ENCODE assay signal across 10 cellular contexts in the genomic region with DNA sequence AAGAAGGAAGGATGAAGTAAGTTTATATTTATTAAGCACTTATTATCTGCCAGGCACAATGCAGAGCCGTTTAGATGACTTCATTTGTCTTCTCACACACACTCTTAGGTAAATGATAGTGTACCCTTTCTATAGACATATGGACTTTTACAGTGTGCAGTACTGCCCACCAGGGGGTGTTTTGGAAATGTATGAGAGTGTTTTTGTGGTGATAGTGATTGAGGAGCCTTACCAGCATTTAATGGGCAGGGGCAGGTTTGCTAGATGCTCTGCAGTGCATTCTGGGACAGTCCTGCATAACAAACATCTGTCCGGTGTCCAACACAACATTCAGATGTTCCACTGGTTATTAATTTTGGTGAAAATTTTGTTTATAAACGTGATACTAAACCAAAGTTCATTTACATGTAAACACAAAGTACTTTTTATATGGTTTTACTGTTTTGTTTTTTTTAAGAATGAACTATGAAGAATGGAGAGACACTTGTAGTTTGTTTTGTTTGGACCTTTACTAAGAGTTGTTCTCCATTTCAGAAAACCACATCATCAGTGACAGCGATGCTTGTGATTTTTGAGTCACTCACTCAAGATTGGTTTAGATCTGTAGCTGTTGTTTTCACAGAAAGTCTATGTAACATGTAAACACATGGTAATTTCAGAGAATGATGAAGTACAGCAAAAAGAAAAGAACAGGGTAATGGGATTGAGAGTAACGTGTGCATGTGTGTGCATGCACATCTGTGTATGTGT. TPM values are rescaled to one million over a fixed set of nuclear protein-coding genes. Genes with fewer than 3 reads are reported as not detected.
DNase-seq lines count a peak whose midpoint lies in the region; TF ChIP-seq lines count a peak whose summit lies in the region.
"Had no signal": no experiment of that assay in that cellular context is flagged by ENCODE, and none has a peak within 500 bp of the region (broad histone marks: within the 10 kb centered on the region; RNA-seq: fewer than 3 reads in every experiment).

No MANE protein-coding gene starts in this region.

- H3K27ac ChIP-seq in coronary artery: no peak overlapping the region

- in situ Hi-C loops in ACHN (cut with HindIII; ENCODE audit: low pct_ligation_motif_present, low pct_unique_long_range_greater_than_20kb, low sequenced_read_pairs): no loop called here

- peak; percentile 47 for TF ChIP-seq CTCF in fibroblast of mammary gland (conservative IDR thresholded peaks at IDR 0.05; ENCODE audit: control insufficient read depth, insufficient read depth, low read depth, low read length)
- no peak for TF ChIP-seq CTCF in coronary artery (IDR thresholded peaks at IDR 0.05)

- H3K4me3 ChIP-seq in fibroblast of mammary gland (ENCODE audit: control insufficient read depth, low read depth, low read length) (no peak overlapping the region), coronary artery (no peak overlapping the region)

- DNase-seq in ACHN: peak; percentile 8
- DNase-seq in EH (ENCODE audit: low read depth): peak; percentile 48
- DNase-seq in OCI-M1 (lab: John Stamatoyannopoulos, UW): peak; percentile 29
- DNase-seq in fibroblast of mammary gland (ENCODE audit: low read depth): no peak
- DNase-seq in GOT3 (lab: John Stamatoyannopoulos, UW): no peak
- no peak for DNase-seq in anterior cingulate cortex (lab: John Stamatoyannopoulos, UW)
- no peak for DNase-seq in A172 (ENCODE audit: low spot score)
- no peak for DNase-seq in coronary artery (ENCODE audit: low spot score)
- DNase-seq: activated T-cell treated with anti-CD3 and anti-CD28 coated beads, Interleukin-2, amount 50 U/mL, for 48 hours; right cardiac atrium had no signal

RNA-seq across cellular contexts. Expression of a gene that starts 19.9 kb away (rescaled TPM):
- total RNA-seq in A172 (2014; rRNA removed; shearing (Covaris generic)): not detected in 2 replicates

RNA-seq across cellular contexts. Expression of a gene that starts 33.9 kb away (rescaled TPM):
- not detected in 2 replicates for total RNA-seq in A172 (2014; rRNA removed; shearing (Covaris generic))
- total RNA-seq: right cardiac atrium had no signal

RNA-seq across cellular contexts. Expression of a gene that starts 43.2 kb away (rescaled TPM):
- total RNA-seq in A172 (2014; rRNA removed; shearing (Covaris generic)): not detected in 2 replicates
- total RNA-seq: right cardiac atrium had no signal

Comparison
In these comparisons a context has a peak if more than half of its experiments do, and no peak if none do; other contexts are left out.
1. DNase-seq: peak in ACHN (single experiment), EH (single experiment) and OCI-M1 (single experiment); none in fibroblast of mammary gland (single experiment), GOT3 (single experiment), anterior cingulate cortex (0 of 58), A172 (single experiment) and coronary artery (single experiment).